In the genomic region with DNA sequence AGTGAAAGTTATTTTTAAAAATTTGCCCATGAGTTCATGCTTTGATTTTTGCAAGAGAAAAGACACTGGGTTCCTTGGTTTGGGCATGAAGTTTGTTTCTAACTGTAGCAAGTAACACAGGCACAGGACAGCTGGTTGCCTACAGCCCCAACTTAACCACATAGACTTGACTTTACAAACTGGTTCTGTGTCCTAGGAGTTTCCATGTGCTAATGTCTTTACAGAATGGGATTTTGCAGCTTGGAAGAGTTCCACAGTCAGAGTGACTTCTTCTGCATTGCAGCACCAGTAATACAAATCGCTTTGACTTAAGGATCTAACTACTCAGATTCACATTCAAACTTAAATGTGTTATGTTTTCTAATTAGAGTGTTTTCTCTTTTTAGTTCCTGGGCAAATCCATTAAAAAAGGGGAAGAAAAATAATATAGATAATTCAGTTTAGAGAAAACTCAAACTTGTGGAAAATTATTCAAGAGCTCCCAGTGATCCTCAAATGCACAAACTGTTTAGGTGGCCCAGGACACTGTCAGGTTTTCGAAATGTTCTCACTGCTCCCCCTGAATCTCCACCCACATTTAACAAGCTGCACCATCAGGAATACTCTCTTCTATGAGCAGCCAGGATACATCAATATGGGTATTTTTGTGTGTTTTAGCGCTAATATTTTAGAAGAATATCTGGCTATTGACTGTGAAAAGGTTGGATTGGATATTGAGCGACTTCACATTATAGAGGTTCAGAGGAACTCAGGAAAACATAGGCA, we compare ENCODE assay signal across 10 cellular contexts. TPM values are rescaled to one million over a fixed set of nuclear protein-coding genes. Genes with fewer than 3 reads are reported as not detected.
DNase-seq lines count a peak whose midpoint lies in the region; ATAC-seq and TF ChIP-seq lines count a peak whose summit lies in the region.
"Had no signal": no experiment of that assay in that cellular context is flagged by ENCODE, and none has a peak within 500 bp of the region (broad histone marks: within the 10 kb centered on the region; RNA-seq: fewer than 3 reads in every experiment).

No MANE protein-coding gene starts in this region.

- H2AFZ ChIP-seq in KMS-11 (ENCODE audit: low read depth) = peak overlapping the region; percentile 68

- POLR2A ChIA-PET in CD8-positive, alpha-beta memory T cell (lab: Charles Lee) = interaction anchor here (0.6 to 12.2 kb wide), 15 partner anchors 24 to 1825 kb away, joined by 3 to 623 read pairs (median 5); a partner anchor contains a TSS
- POLR2A ChIA-PET in activated CD8-positive, alpha-beta T cell treated with anti-CD3 and anti-CD28 coated beads for 36 hours (lab: Charles Lee) = interaction anchor here (0.8 to 21.5 kb wide), 18 partner anchors 10 to 1841 kb away, joined by 3 to 1105 read pairs (median 20); a partner anchor contains a TSS

- intact Hi-C loops in activated CD8-positive, alpha-beta T cell treated with anti-CD3 and anti-CD28 coated beads for 36 hours (cut with micrococcal nuclease) = loop anchor here (2.0 kb wide), 1 partner anchor 59 kb away; a partner anchor contains a TSS
- intact Hi-C loops in sigmoid colon (cut with DNase I) = no loop called here

- H3K27ac ChIP-seq in CD8-positive, alpha-beta memory T cell (ENCODE audit: low read depth, low read length) = peak overlapping the region; percentile 83
- H3K27ac ChIP-seq in KMS-11 (peak overlapping the region; percentile 100), sigmoid colon (no peak overlapping the region)

- CTCF ChIA-PET in CD8-positive, alpha-beta memory T cell (lab: Charles Lee) = interaction anchor here (0.7 to 14.1 kb wide), 9 partner anchors 22 to 1841 kb away, joined by 3 to 229 read pairs (median 23); a partner anchor contains a TSS
- CTCF ChIA-PET in activated CD8-positive, alpha-beta T cell treated with anti-CD3 and anti-CD28 coated beads for 36 hours (lab: Charles Lee) = interaction anchor here (1.0 to 12.6 kb wide), 3 partner anchors 27 to 45 kb away, joined by 3 to 157 read pairs (median 39); a partner anchor contains a TSS

- ATAC-seq in activated CD8-positive, alpha-beta T cell treated with anti-CD3 and anti-CD28 coated beads for 36 hours = no peak
- no peak for ATAC-seq in GM21515 (IDR thresholded peaks at IDR 0.05; ENCODE audit: unreplicated experiment)
- ATAC-seq in GM18505 (IDR thresholded peaks at IDR 0.05; ENCODE audit: unreplicated experiment) = no peak

- no peaks in the 10 kb centered on the region for H3K9me3 ChIP-seq in CD8-positive, alpha-beta memory T cell (ENCODE audit: low read length)
- H3K9me3 ChIP-seq in sigmoid colon = no peaks in the 10 kb centered on the region
- H3K9me3 ChIP-seq: colonic mucosa had no signal

- H3K27me3 ChIP-seq in CD8-positive, alpha-beta memory T cell (ENCODE audit: insufficient read depth, low read length, poor library complexity, severe bottlenecking) = no peaks in the 10 kb centered on the region
- H3K27me3 ChIP-seq in KMS-11 (ENCODE audit: insufficient read depth, low read depth) (no peaks in the 10 kb centered on the region), sigmoid colon (peaks cover 33 to 98% (median 94%) of the 10 kb centered on the region in 3 donors)
- H3K27me3 ChIP-seq: colonic mucosa had no signal

- peak overlapping the region; percentile 100 for H3K9ac ChIP-seq in KMS-11

- DNase-seq in CD8-positive, alpha-beta memory T cell = no peak
- no peak for DNase-seq in activated CD8-positive, alpha-beta T cell treated with anti-CD3 and anti-CD28 coated beads for 36 hours
- DNase-seq in mesothelial cell of epicardium (ENCODE audit: low spot score in 2 of 2, unreplicated experiment in 2 of 2) (no peak), NCI-H524 (lab: John Stamatoyannopoulos, UW) (no peak), sigmoid colon (no peak)
- DNase-seq: NCI-H524 treated with DMSO at 0.1 percent for 48 hours had no signal

- H3K4me3 Mint-ChIP-seq in CD8-positive, alpha-beta memory T cell = peak overlapping the region; percentile 93 to 99 (median 96)
- H3K4me3 Mint-ChIP-seq in activated CD8-positive, alpha-beta T cell treated with anti-CD3 and anti-CD28 coated beads for 36 hours = peak overlapping the region; percentile 91
- peak overlapping the region; percentile 79 for H3K4me3 Mint-ChIP-seq in mesothelial cell of epicardium

- H3K27ac Mint-ChIP-seq in CD8-positive, alpha-beta memory T cell = peak overlapping the region in 6 of 8 donors; percentile 12 to 99 (median 94)
- H3K27ac Mint-ChIP-seq in activated CD8-positive, alpha-beta T cell treated with anti-CD3 and anti-CD28 coated beads for 36 hours = peak overlapping the region; percentile 98
- peak overlapping the region; percentile 88 for H3K27ac Mint-ChIP-seq in mesothelial cell of epicardium

- 94 to 95% methylated on average over 4 of the region's 4 CpGs for WGBS in sigmoid colon, 2 donors

- no peak for TF ChIP-seq CTCF in KMS-11 (conservative IDR thresholded peaks at IDR 0.05; ENCODE audit: low read depth, low read length)
- no peak for TF ChIP-seq CTCF in activated CD8-positive, alpha-beta T cell treated with anti-CD3 and anti-CD28 coated beads for 36 hours (IDR thresholded peaks at IDR 0.05)
- no peak for TF ChIP-seq CTCF in mesothelial cell of epicardium (IDR thresholded peaks at IDR 0.05; ENCODE audit: unreplicated experiment)
- TF ChIP-seq CTCF in sigmoid colon (IDR thresholded peaks at IDR 0.05) = no peak

- H3K36me3 ChIP-seq in CD8-positive, alpha-beta memory T cell (ENCODE audit: insufficient read depth, low read length) = no peaks in the 10 kb centered on the region
- H3K36me3 ChIP-seq in KMS-11 (ENCODE audit: insufficient read depth) (no peaks in the 10 kb centered on the region), sigmoid colon (no peaks in the 10 kb centered on the region)
- H3K36me3 ChIP-seq: colonic mucosa had no signal

- H3K9me3 Mint-ChIP-seq in CD8-positive, alpha-beta memory T cell = peaks cover 0 to 4% (median 2%) of the 10 kb centered on the region in 5 donors
- no peaks in the 10 kb centered on the region for H3K9me3 Mint-ChIP-seq in activated CD8-positive, alpha-beta T cell treated with anti-CD3 and anti-CD28 coated beads for 36 hours
- H3K9me3 Mint-ChIP-seq in mesothelial cell of epicardium = peaks cover 10% of the 10 kb centered on the region

- TF ChIP-seq EP300 in sigmoid colon (IDR thresholded peaks at IDR 0.05) = no peak

- no peaks in the 10 kb centered on the region for H4K20me1 ChIP-seq in KMS-11 (ENCODE audit: insufficient read depth)

- peak overlapping the region; percentile 97 for H3K4me2 ChIP-seq in KMS-11

- no peaks in the 10 kb centered on the region for H3K27me3 Mint-ChIP-seq in CD8-positive, alpha-beta memory T cell
- no peaks in the 10 kb centered on the region for H3K27me3 Mint-ChIP-seq in activated CD8-positive, alpha-beta T cell treated with anti-CD3 and anti-CD28 coated beads for 36 hours
- H3K27me3 Mint-ChIP-seq in mesothelial cell of epicardium (ENCODE audit: low read depth) = no peaks in the 10 kb centered on the region

- peaks cover 0 to 21% (median 0%) of the 10 kb centered on the region in 3 donors for H3K36me3 Mint-ChIP-seq in CD8-positive, alpha-beta memory T cell
- H3K36me3 Mint-ChIP-seq in activated CD8-positive, alpha-beta T cell treated with anti-CD3 and anti-CD28 coated beads for 36 hours (ENCODE audit: low read depth) = peaks cover 18% of the 10 kb centered on the region
- H3K36me3 Mint-ChIP-seq in mesothelial cell of epicardium = peaks cover 5% of the 10 kb centered on the region

- peaks cover 33% of the 10 kb centered on the region for H3K4me1 ChIP-seq in CD8-positive, alpha-beta memory T cell (ENCODE audit: insufficient read depth, low read length)
- H3K4me1 ChIP-seq in KMS-11 (ENCODE audit: low read depth, poor library complexity, severe bottlenecking) (peaks cover 12% of the 10 kb centered on the region), sigmoid colon (peaks cover 0 to 52% (median 45%) of the 10 kb centered on the region in 4 donors)

- peaks cover 14% of the 10 kb centered on the region; the same call in 1 of the 2 replicates for H3K79me2 ChIP-seq in KMS-11 (ENCODE audit: insufficient read depth, low read depth)

- H3K4me1 Mint-ChIP-seq in CD8-positive, alpha-beta memory T cell = peaks cover 51 to 63% (median 59%) of the 10 kb centered on the region in 3 donors
- peaks cover 30% of the 10 kb centered on the region for H3K4me1 Mint-ChIP-seq in activated CD8-positive, alpha-beta T cell treated with anti-CD3 and anti-CD28 coated beads for 36 hours (ENCODE audit: low read depth)
- H3K4me1 Mint-ChIP-seq in mesothelial cell of epicardium = peaks cover 44% of the 10 kb centered on the region

- TF ChIP-seq POLR2A in sigmoid colon (IDR thresholded peaks at IDR 0.05) (no peak), GM18505 (IDR thresholded peaks at IDR 0.05; ENCODE audit: borderline replicate concordance, extremely low read depth, insufficient read depth, insufficient read length) (no peak)

- no peak overlapping the region for H3K4me3 ChIP-seq in CD8-positive, alpha-beta memory T cell (ENCODE audit: low read length)
- H3K4me3 ChIP-seq in KMS-11 (IDR thresholded peaks at IDR 0.05; ENCODE audit: insufficient read depth, low read depth, low read length) = no peak overlapping the region
- peak overlapping the region in 1 of 4 donors; percentile 61 for H3K4me3 ChIP-seq in sigmoid colon

RNA-seq across cellular contexts. Expression of a gene that starts 44.1 kb away (rescaled TPM):
- total RNA-seq in CD8-positive, alpha-beta memory T cell = not detected
- polyA plus RNA-seq in CD8-positive, alpha-beta memory T cell = not detected
- total RNA-seq in activated CD8-positive, alpha-beta T cell treated with anti-CD3 and anti-CD28 coated beads for 36 hours = not detected
- total RNA-seq in mesothelial cell of epicardium (not detected in 3 replicates), sigmoid colon (not detected)
- polyA plus RNA-seq in sigmoid colon = not detected
- total RNA-seq: colonic mucosa had no signal

Comparison
In these comparisons a context has a peak if more than half of its experiments do, and no peak if none do; other contexts are left out.
1. H3K27ac ChIP-seq: peak in CD8-positive, alpha-beta memory T cell (single experiment) and KMS-11 (single experiment); none in sigmoid colon (0 of 4).
2. Peak in every context shown above with its lines, with median percentiles within 50 percentile points of each other: H3K27ac Mint-ChIP-seq and H3K4me3 Mint-ChIP-seq.